ENCODE assay signal across 8 cellular contexts in genomic region chr4:40205259-40206198, GRCh38.
A peak's percentile ranks its signal among the peaks of the same experiment; 100 is the strongest.
DNase-seq lines count a peak whose midpoint lies in the region; ATAC-seq lines count a peak whose summit lies in the region.

No MANE protein-coding gene starts in this region.

- H3K9ac ChIP-seq in duodenal mucosa (ENCODE audit: low read depth in 1 of 2, low read length in 2 of 2) = peak overlapping the region; percentile 15 to 38

- ATAC-seq in GM18858 (IDR thresholded peaks at IDR 0.05; ENCODE audit: unreplicated experiment) = peak; percentile 52
- peak; percentile 48 for ATAC-seq in HG02588 (IDR thresholded peaks at IDR 0.05; ENCODE audit: unreplicated experiment)

- peak overlapping the region; percentile 20 to 43 for H3K4me3 ChIP-seq in duodenal mucosa (ENCODE audit: low read depth in 1 of 2, low read length in 2 of 2)

- H3K36me3 ChIP-seq in duodenal mucosa (ENCODE audit: control insufficient read depth in 1 of 2, insufficient read depth in 2 of 2, low read length in 2 of 2) = no peaks in the 10 kb centered on the region

- peaks cover 11 to 12% of the 10 kb centered on the region in 2 donors for H3K4me1 ChIP-seq in duodenal mucosa (ENCODE audit: control insufficient read depth in 1 of 2, insufficient read depth in 2 of 2, low read length in 2 of 2)

- H3K27me3 ChIP-seq in duodenal mucosa (ENCODE audit: control insufficient read depth in 1 of 2, insufficient read depth in 2 of 2, low read length in 2 of 2) = no peaks in the 10 kb centered on the region

- DNase-seq in NAMALWA (ENCODE audit: low spot score) (peak; percentile 84), NCI-H2107 treated with DMSO at 0.1 percent for 48 hours (lab: John Stamatoyannopoulos, UW; ENCODE audit: unreplicated experiment) (no peak), RKO (ENCODE audit: low spot score) (no peak), NCI-H82 treated with DMSO at 0.1 percent for 48 hours (lab: John Stamatoyannopoulos, UW; ENCODE audit: unreplicated experiment) (no peak)
- no peak for DNase-seq in central memory CD4-positive, alpha-beta T cell

- H3K9me3 ChIP-seq in duodenal mucosa (ENCODE audit: control insufficient read depth in 1 of 2, low read length in 2 of 2) = no peaks in the 10 kb centered on the region

- peak overlapping the region; percentile 43 for H3K27ac ChIP-seq in duodenal mucosa (ENCODE audit: low read depth, low read length)
